Comparison of ENCODE assay signal across 8 cellular contexts in the genomic region with DNA sequence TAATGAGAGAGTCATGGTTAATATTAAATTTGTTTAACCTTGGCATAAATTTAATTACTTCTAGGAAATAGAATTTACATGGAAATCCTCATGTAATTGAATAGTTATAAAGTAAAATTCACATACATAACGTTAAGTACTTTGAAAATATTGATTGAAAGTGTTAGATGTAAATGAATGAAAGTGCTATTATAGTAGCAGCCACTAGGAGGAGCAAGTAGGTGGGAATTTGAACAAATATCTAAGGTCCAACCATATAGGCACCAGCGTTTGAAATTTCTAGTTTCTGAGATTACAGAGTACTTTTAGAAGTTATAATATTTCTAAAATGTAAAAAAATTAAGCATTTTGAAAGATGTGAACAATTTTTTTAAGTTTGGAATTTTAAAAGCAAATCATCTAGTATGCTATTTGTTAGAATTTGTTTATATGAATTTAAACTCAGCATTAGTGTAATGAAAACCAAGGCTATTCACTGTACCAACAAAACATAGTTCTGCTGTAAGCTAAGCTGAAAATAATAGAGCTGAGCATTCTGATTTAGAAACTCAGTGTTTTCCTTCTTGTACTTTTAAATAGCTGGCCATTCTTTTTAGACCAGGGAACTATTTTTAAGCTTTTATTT. TPM values are rescaled to one million over a fixed set of nuclear protein-coding genes. Genes with fewer than 3 reads are reported as not detected.
DNase-seq lines count a peak whose midpoint lies in the region; ATAC-seq and TF ChIP-seq lines count a peak whose summit lies in the region.

No MANE protein-coding gene starts in this region.

- H3K9me2 ChIP-seq in HCT116 (ENCODE audit: insufficient read depth), result no peaks in the 10 kb centered on the region
- H3K9me2 ChIP-seq in neural cell (ENCODE audit: insufficient read depth, low read length), result no peaks in the 10 kb centered on the region

- H3K4me1 ChIP-seq in HCT116 (ENCODE audit: control insufficient read depth in 1 of 2, insufficient read depth in 2 of 2, low read length in 2 of 2), result no peaks in the 10 kb centered on the region

- H3K27ac Mint-ChIP-seq in activated CD4-positive, alpha-beta T cell treated with anti-CD3 and anti-CD28 coated beads, Interleukin-2, amount 10 ng/mL, durations not matched to agents 7 days and 5 days, result peak overlapping the region; percentile 72

- H3K9ac ChIP-seq in HCT116 (ENCODE audit: low read length) (no peak overlapping the region), neural cell (ENCODE audit: low read length) (peak overlapping the region; percentile 20)

- no peak for TF ChIP-seq EP300 in neural cell (conservative IDR thresholded peaks at IDR 0.05; ENCODE audit: poor library complexity, severe bottlenecking)

- peaks cover 26% of the 10 kb centered on the region for H3K4me1 Mint-ChIP-seq in activated CD4-positive, alpha-beta T cell treated with anti-CD3 and anti-CD28 coated beads, Interleukin-2, amount 10 ng/mL, durations not matched to agents 7 days and 5 days

- H3F3A ChIP-seq in neural cell (ENCODE audit: insufficient read depth, low read length, poor library complexity, severe bottlenecking), result no peaks in the 10 kb centered on the region

- H3K79me2 ChIP-seq in HCT116 (ENCODE audit: insufficient read depth, low read length), result peaks cover 79% of the 10 kb centered on the region
- peaks cover 68% of the 10 kb centered on the region for H3K79me2 ChIP-seq in neural cell (replicated peaks; ENCODE audit: insufficient read depth, low read length)

- peak overlapping the region; percentile 47 for H3K4me3 Mint-ChIP-seq in activated CD4-positive, alpha-beta T cell treated with anti-CD3 and anti-CD28 coated beads, Interleukin-2, amount 10 ng/mL, durations not matched to agents 7 days and 5 days

- POLR2A ChIA-PET in activated CD4-positive, alpha-beta T cell treated with anti-CD3 and anti-CD28 coated beads, Interleukin-2, amount 10 ng/mL, durations not matched to agents 7 days and 5 days (lab: Charles Lee), result no interaction called here
- POLR2A ChIA-PET in HCT116 (lab: Charles Lee), result no interaction called here

- no peak overlapping the region for H2AFZ ChIP-seq in HCT116 (ENCODE audit: low read depth, low read length, poor library complexity, severe bottlenecking)
- no peak overlapping the region for H2AFZ ChIP-seq in neural cell (ENCODE audit: low read depth, low read length)

- no peaks in the 10 kb centered on the region for H3K9me3 Mint-ChIP-seq in activated CD4-positive, alpha-beta T cell treated with anti-CD3 and anti-CD28 coated beads, Interleukin-2, amount 10 ng/mL, durations not matched to agents 7 days and 5 days

- peaks cover 4% of the 10 kb centered on the region for H3K36me3 Mint-ChIP-seq in activated CD4-positive, alpha-beta T cell treated with anti-CD3 and anti-CD28 coated beads, Interleukin-2, amount 10 ng/mL, durations not matched to agents 7 days and 5 days (ENCODE audit: low read depth)

- peak; percentile 72 for ATAC-seq in HCT116
- no peak for ATAC-seq in HG03521 (IDR thresholded peaks at IDR 0.05; ENCODE audit: unreplicated experiment)

- CTCF ChIA-PET in activated CD4-positive, alpha-beta T cell treated with anti-CD3 and anti-CD28 coated beads, Interleukin-2, amount 10 ng/mL, durations not matched to agents 7 days and 5 days (lab: Charles Lee), result no interaction called here
- CTCF ChIA-PET in HCT116 (lab: Charles Lee), result interaction anchor here (1.0 to 1.9 kb wide), 3 partner anchors 18 to 163 kb away, joined by 3 to 9 read pairs (median 3); no protein-coding TSS in a partner anchor

- H3K4me2 ChIP-seq in HCT116 (ENCODE audit: low read length) (no peak overlapping the region), neural cell (ENCODE audit: low read length) (peak overlapping the region; percentile 84)

- RAD21 ChIA-PET in HCT116 (lab: Charles Lee; ENCODE audit: low non-redundant PET in 1 of 2, low total read pairs in 2 of 2, uncharacterized antibody in 2 of 2, unreplicated experiment in 2 of 2), result no interaction called here

- H4K20me1 ChIP-seq in HCT116 (ENCODE audit: insufficient read depth) (peaks cover 47% of the 10 kb centered on the region), neural cell (ENCODE audit: insufficient read depth) (no peaks in the 10 kb centered on the region)

- H3K27me3 ChIP-seq in HCT116 (ENCODE audit: insufficient read depth, low read length) (no peaks in the 10 kb centered on the region), neural cell (ENCODE audit: insufficient read depth, low read depth, low read length) (no peaks in the 10 kb centered on the region)

- H3K27me3 Mint-ChIP-seq in activated CD4-positive, alpha-beta T cell treated with anti-CD3 and anti-CD28 coated beads, Interleukin-2, amount 10 ng/mL, durations not matched to agents 7 days and 5 days, result no peaks in the 10 kb centered on the region

- intact Hi-C loops in HCT116 (cut with micrococcal nuclease), result loop anchor here (1.0 to 10.0 kb wide), 3 partner anchors 164 to 1112 kb away; no protein-coding TSS in a partner anchor

- no peaks in the 10 kb centered on the region for H3K36me3 ChIP-seq in HCT116 (ENCODE audit: control insufficient read depth in 1 of 2, insufficient read depth in 2 of 2, low read length in 2 of 2)
- peaks cover 8% of the 10 kb centered on the region for H3K36me3 ChIP-seq in neural cell (ENCODE audit: insufficient read depth, low read length)

- H3K9me3 ChIP-seq in HCT116 (ENCODE audit: control insufficient read depth in 1 of 2, insufficient read depth in 1 of 2, low read depth in 1 of 2, low read length in 2 of 2) (no peaks in the 10 kb centered on the region), neural cell (ENCODE audit: low read length) (no peaks in the 10 kb centered on the region)

- no TSS peak for BruUV-seq in HCT116 (replicated peaks; lab: Mats Ljungman, UMichigan)

- DNase-seq in activated CD4-positive, alpha-beta T cell treated with anti-CD3 and anti-CD28 coated beads, Interleukin-2, amount 10 ng/mL, durations not matched to agents 7 days and 5 days, result peak; percentile 46
- DNase-seq in activated CD4-positive, alpha-beta T cell treated with anti-CD3 and anti-CD28 coated beads, Interleukin-2, amount 50 U/mL, for 48 hours, result no peak
- DNase-seq in HCT116 (ENCODE audit: low read depth, low spot score), result peak; percentile 51
- DNase-seq in MV-4-11 (lab: John Stamatoyannopoulos, UW), result peak; percentile 53
- DNase-seq in SHP77 treated with DMSO at 0.1 percent for 48 hours (lab: John Stamatoyannopoulos, UW), result peak; percentile 61
- DNase-seq in epithelial cell of proximal tubule (ENCODE audit: low read depth), result no peak

- no peak for TF ChIP-seq POLR2A in HCT116 (IDR thresholded peaks at IDR 0.05; ENCODE audit: borderline replicate concordance, extremely low read depth, insufficient read depth, insufficient read length)

- H3K4me3 ChIP-seq in HCT116 (replicated peaks in 1 of 2; ENCODE audit: low read depth in 1 of 2, low read length in 2 of 2) (no peak overlapping the region), epithelial cell of proximal tubule (ENCODE audit: low read depth, low read length) (no peak overlapping the region), neural cell (ENCODE audit: low read length) (peak overlapping the region; percentile 70)

- peak; percentile 54 to 87 (median 78) for TF ChIP-seq CTCF in HCT116 (IDR thresholded peaks at IDR 0.05 in 2 of 3, conservative IDR thresholded peaks at IDR 0.05 in 1 of 3; ENCODE audit: borderline replicate concordance in 1 of 3, insufficient read depth in 1 of 3, low read depth in 2 of 3, low read length in 2 of 3)
- TF ChIP-seq CTCF in epithelial cell of proximal tubule (conservative IDR thresholded peaks at IDR 0.05; ENCODE audit: low read depth, low read length), result peak; percentile 81
- peak; percentile 81 for TF ChIP-seq CTCF in neural cell (IDR thresholded peaks at IDR 0.05; ENCODE audit: poor library complexity, severe bottlenecking)

- no peak overlapping the region for H3K27ac ChIP-seq in HCT116 (ENCODE audit: low read depth, low read length)
- H3K27ac ChIP-seq in neural cell (ENCODE audit: low read length), result no peak overlapping the region

- TF ChIP-seq RAD21 in HCT116 (IDR thresholded peaks at IDR 0.05; ENCODE audit: low read depth) (peak; percentile 71), neural cell (conservative IDR thresholded peaks at IDR 0.05) (peak; percentile 87)

TF ChIP-seq in HCT116, 20 proteins besides CTCF, POLR2A, EP300 and RAD21 (continues in another document):
- no peak for TF ChIP-seq ZBTB33 (IDR thresholded peaks at IDR 0.05; ENCODE audit: extremely low read depth, insufficient replicate concordance, low read length)

TF ChIP-seq in neural cell, 6 proteins besides CTCF, POLR2A, EP300 and RAD21:
- TF ChIP-seq SMC3 (conservative IDR thresholded peaks at IDR 0.05; ENCODE audit: poor library complexity) (peak; percentile 82), EZH2 (IDR thresholded peaks at IDR 0.05; ENCODE audit: borderline replicate concordance, insufficient read depth, low read length, poor library complexity, severe bottlenecking) (no peak)

RNA-seq across cellular contexts. Expression of gene B3GALT2, which starts 3.3 kb away (rescaled TPM):
- total RNA-seq in activated CD4-positive, alpha-beta T cell treated with anti-CD3 and anti-CD28 coated beads, Interleukin-2, amount 10 ng/mL, durations not matched to agents 7 days and 5 days, result 1 to 10 TPM; 1.3 TPM
- total RNA-seq in HCT116 (2021; ENCODE audit: unreplicated experiment) (0.15 TPM), epithelial cell of proximal tubule (not detected in 2 replicates)
- 0.04 TPM in 1 of 2 replicates, not detected in the other for polyA plus RNA-seq in HCT116 (2012)
- polyA plus RNA-seq in neural cell, result 12.3 and 12.4 TPM in 2 replicates
- 42.9 and 44.8 TPM in 2 replicates for polyA minus RNA-seq in neural cell

Comparison
In these comparisons a context has a peak if more than half of its experiments do, and no peak if none do; other contexts are left out.
1. DNase-seq: peak in activated CD4-positive, alpha-beta T cell treated with anti-CD3 and anti-CD28 coated beads, Interleukin-2, amount 10 ng/mL, durations not matched to agents 7 days and 5 days (single experiment), HCT116 (single experiment), MV-4-11 (single experiment) and SHP77 treated with DMSO at 0.1 percent for 48 hours (single experiment); none in activated CD4-positive, alpha-beta T cell treated with anti-CD3 and anti-CD28 coated beads, Interleukin-2, amount 50 U/mL, for 48 hours (0 of 2) and epithelial cell of proximal tubule (single experiment).
2. Peak in every context shown above with its lines, with median percentiles within 50 percentile points of each other: CTCF ChIP-seq.